In genomic region chr3:53845103-53845880, GRCh38 we compare ENCODE assay signal across 8 cellular contexts. TPM values are rescaled to one million over a fixed set of nuclear protein-coding genes. Genes with fewer than 3 reads are reported as not detected.
DNase-seq lines count a peak whose midpoint lies in the region; ATAC-seq and TF ChIP-seq lines count a peak whose summit lies in the region.

No MANE protein-coding gene starts in this region.

- peaks cover 63% of the 10 kb centered on the region for H3K27me3 Mint-ChIP-seq in T-helper 2 cell treated with Interferon-gamma antibody and Interleukin-4, amounts not matched to agents 5 μg/mL and 100 μg/mL, for 36 hours (ENCODE audit: low read depth)
- H3K27me3 Mint-ChIP-seq in activated CD8-positive, alpha-beta T cell treated with anti-CD3 and anti-CD28 coated beads, Interleukin-2, amount 10 ng/mL, durations not matched to agents 7 days and 5 days (ENCODE audit: low read depth), result peaks cover 49% of the 10 kb centered on the region
- peaks cover 50% of the 10 kb centered on the region for H3K27me3 Mint-ChIP-seq in nephron progenitor cell (ENCODE audit: low read depth, poor library complexity)

- CTCF ChIA-PET in activated CD8-positive, alpha-beta T cell treated with anti-CD3 and anti-CD28 coated beads, Interleukin-2, amount 10 ng/mL, durations not matched to agents 7 days and 5 days (lab: Charles Lee), result no interaction called here

- TF ChIP-seq CTCF in nephron progenitor cell (IDR thresholded peaks at IDR 0.05), result no peak

- DNase-seq in T-helper 2 cell treated with Interferon-gamma antibody and Interleukin-4, amounts not matched to agents 5 μg/mL and 100 μg/mL, for 36 hours (ENCODE audit: low spot score), result no peak
- DNase-seq in T-helper 2 cell, result no peak
- no peak for DNase-seq in activated CD8-positive, alpha-beta T cell treated with anti-CD3 and anti-CD28 coated beads, Interleukin-2, amount 10 ng/mL, durations not matched to agents 7 days and 5 days
- peak; percentile 52 for DNase-seq in germinal center (ENCODE audit: low spot score)
- no peak for DNase-seq in nephron progenitor cell
- no peak for DNase-seq in SW 1271 (lab: John Stamatoyannopoulos, UW)

- H3K36me3 Mint-ChIP-seq in T-helper 2 cell treated with Interferon-gamma antibody and Interleukin-4, amounts not matched to agents 5 μg/mL and 100 μg/mL, for 36 hours (ENCODE audit: low read depth), result peaks cover 9% of the 10 kb centered on the region
- no peaks in the 10 kb centered on the region for H3K36me3 Mint-ChIP-seq in activated CD8-positive, alpha-beta T cell treated with anti-CD3 and anti-CD28 coated beads, Interleukin-2, amount 10 ng/mL, durations not matched to agents 7 days and 5 days (ENCODE audit: low read depth)
- H3K36me3 Mint-ChIP-seq in nephron progenitor cell (ENCODE audit: low read depth), result no peaks in the 10 kb centered on the region

- POLR2A ChIA-PET in activated CD8-positive, alpha-beta T cell treated with anti-CD3 and anti-CD28 coated beads, Interleukin-2, amount 10 ng/mL, durations not matched to agents 7 days and 5 days (lab: Charles Lee), result no interaction called here

- H3K4me1 Mint-ChIP-seq in T-helper 2 cell treated with Interferon-gamma antibody and Interleukin-4, amounts not matched to agents 5 μg/mL and 100 μg/mL, for 36 hours (ENCODE audit: low read depth), result peaks cover 17% of the 10 kb centered on the region
- peaks cover 2% of the 10 kb centered on the region for H3K4me1 Mint-ChIP-seq in activated CD8-positive, alpha-beta T cell treated with anti-CD3 and anti-CD28 coated beads, Interleukin-2, amount 10 ng/mL, durations not matched to agents 7 days and 5 days (ENCODE audit: low read depth)
- H3K4me1 Mint-ChIP-seq in nephron progenitor cell, result peaks cover 24% of the 10 kb centered on the region

- H3K27ac Mint-ChIP-seq in T-helper 2 cell treated with Interferon-gamma antibody and Interleukin-4, amounts not matched to agents 5 μg/mL and 100 μg/mL, for 36 hours, result peak overlapping the region; percentile 33
- H3K27ac Mint-ChIP-seq in activated CD8-positive, alpha-beta T cell treated with anti-CD3 and anti-CD28 coated beads, Interleukin-2, amount 10 ng/mL, durations not matched to agents 7 days and 5 days, result no peak overlapping the region
- no peak overlapping the region for H3K27ac Mint-ChIP-seq in nephron progenitor cell

- ATAC-seq in HG03064 (IDR thresholded peaks at IDR 0.05; ENCODE audit: low read depth, unreplicated experiment) (peak; percentile 9), GM18520 (IDR thresholded peaks at IDR 0.05; ENCODE audit: unreplicated experiment) (no peak)
- no peak for ATAC-seq in activated CD8-positive, alpha-beta T cell treated with anti-CD3 and anti-CD28 coated beads, Interleukin-2, amount 10 ng/mL, durations not matched to agents 7 days and 5 days

- H3K9me3 Mint-ChIP-seq in T-helper 2 cell treated with Interferon-gamma antibody and Interleukin-4, amounts not matched to agents 5 μg/mL and 100 μg/mL, for 36 hours, result no peaks in the 10 kb centered on the region
- no peaks in the 10 kb centered on the region for H3K9me3 Mint-ChIP-seq in activated CD8-positive, alpha-beta T cell treated with anti-CD3 and anti-CD28 coated beads, Interleukin-2, amount 10 ng/mL, durations not matched to agents 7 days and 5 days (ENCODE audit: insufficient read depth)
- no peaks in the 10 kb centered on the region for H3K9me3 Mint-ChIP-seq in nephron progenitor cell

- peak overlapping the region; percentile 83 for H3K4me3 Mint-ChIP-seq in T-helper 2 cell treated with Interferon-gamma antibody and Interleukin-4, amounts not matched to agents 5 μg/mL and 100 μg/mL, for 36 hours
- peak overlapping the region; percentile 46 for H3K4me3 Mint-ChIP-seq in activated CD8-positive, alpha-beta T cell treated with anti-CD3 and anti-CD28 coated beads, Interleukin-2, amount 10 ng/mL, durations not matched to agents 7 days and 5 days
- peak overlapping the region; percentile 81 for H3K4me3 Mint-ChIP-seq in nephron progenitor cell

RNA-seq across cellular contexts. Expression of gene CHDH, which starts 0.9 kb away (rescaled TPM):
- total RNA-seq in activated CD8-positive, alpha-beta T cell treated with anti-CD3 and anti-CD28 coated beads, Interleukin-2, amount 10 ng/mL, durations not matched to agents 7 days and 5 days, result under 1 TPM; 0.05 to 0.21 TPM

RNA-seq across cellular contexts. Expression of gene IL17RB, which starts 1.1 kb away (rescaled TPM):
- under 1 TPM; 0.31 to 0.32 TPM for total RNA-seq in activated CD8-positive, alpha-beta T cell treated with anti-CD3 and anti-CD28 coated beads, Interleukin-2, amount 10 ng/mL, durations not matched to agents 7 days and 5 days

RNA-seq across cellular contexts. Expression of gene ACTR8, which starts 36.7 kb away (rescaled TPM):
- 10 to 100 TPM; 29.2 to 37.1 TPM for total RNA-seq in activated CD8-positive, alpha-beta T cell treated with anti-CD3 and anti-CD28 coated beads, Interleukin-2, amount 10 ng/mL, durations not matched to agents 7 days and 5 days

RNA-seq across cellular contexts. Expression of gene SELENOK, which starts 46.4 kb away (rescaled TPM):
- 10 to 100 TPM; 46.3 to 48.5 TPM for total RNA-seq in activated CD8-positive, alpha-beta T cell treated with anti-CD3 and anti-CD28 coated beads, Interleukin-2, amount 10 ng/mL, durations not matched to agents 7 days and 5 days
